ENCODE assay signal across 8 cellular contexts in genomic region chr9:105608685-105609598, GRCh38. TPM values are rescaled to one million over a fixed set of nuclear protein-coding genes. Genes with fewer than 3 reads are reported as not detected.
A peak's percentile ranks its signal among the peaks of the same experiment; 100 is the strongest.
DNase-seq lines count a peak whose midpoint lies in the region; ATAC-seq and TF ChIP-seq lines count a peak whose summit lies in the region.

No MANE protein-coding gene starts in this region.

- no peaks in the 10 kb centered on the region for H3K9me3 Mint-ChIP-seq in mesothelial cell of epicardium
- no peaks in the 10 kb centered on the region for H3K9me3 Mint-ChIP-seq in activated T-helper 17 cell treated with anti-CD3 and anti-CD28 coated beads, Interleukin-2, amount 50 U/mL, for 72 hours

- ATAC-seq in HG03571 (IDR thresholded peaks at IDR 0.05; ENCODE audit: unreplicated experiment) = peak; percentile 68
- ATAC-seq in activated T-helper 17 cell treated with anti-CD3 and anti-CD28 coated beads, Interleukin-2, amount 50 U/mL, for 72 hours (replicated peaks) = no peak

- no peak overlapping the region for H3K27ac Mint-ChIP-seq in mesothelial cell of epicardium
- H3K27ac Mint-ChIP-seq in activated T-helper 17 cell treated with anti-CD3 and anti-CD28 coated beads, Interleukin-2, amount 50 U/mL, for 72 hours = no peak overlapping the region

- no peaks in the 10 kb centered on the region for H3K4me1 Mint-ChIP-seq in mesothelial cell of epicardium
- no peaks in the 10 kb centered on the region for H3K4me1 Mint-ChIP-seq in activated T-helper 17 cell treated with anti-CD3 and anti-CD28 coated beads, Interleukin-2, amount 50 U/mL, for 72 hours

- no peak overlapping the region for H3K4me3 Mint-ChIP-seq in mesothelial cell of epicardium
- no peak overlapping the region for H3K4me3 Mint-ChIP-seq in activated T-helper 17 cell treated with anti-CD3 and anti-CD28 coated beads, Interleukin-2, amount 50 U/mL, for 72 hours

- peak; percentile 26 for DNase-seq in Caki2 (ENCODE audit: low read depth)
- DNase-seq in GM19240 (ENCODE audit: insufficient read length, low spot score) = peak; percentile 2
- DNase-seq in NCI-H774 (lab: John Stamatoyannopoulos, UW) = peak; percentile 39
- peak; percentile 74 for DNase-seq in choroid plexus epithelial cell (ENCODE audit: low read depth)
- DNase-seq in mesothelial cell of epicardium (ENCODE audit: low spot score in 2 of 2, unreplicated experiment in 2 of 2) = no peak
- no peak for DNase-seq in COLO668 (lab: John Stamatoyannopoulos, UW; ENCODE audit: unreplicated experiment)

- no peak overlapping the region for H3K4me3 ChIP-seq in choroid plexus epithelial cell (ENCODE audit: low read depth, low read length)

- TF ChIP-seq CTCF in choroid plexus epithelial cell (conservative IDR thresholded peaks at IDR 0.05; ENCODE audit: low read depth, low read length) = peak; percentile 45
- TF ChIP-seq CTCF in mesothelial cell of epicardium (IDR thresholded peaks at IDR 0.05; ENCODE audit: unreplicated experiment) = peak; percentile 66

- no peaks in the 10 kb centered on the region for H3K27me3 Mint-ChIP-seq in mesothelial cell of epicardium (ENCODE audit: low read depth)
- no peaks in the 10 kb centered on the region for H3K27me3 Mint-ChIP-seq in activated T-helper 17 cell treated with anti-CD3 and anti-CD28 coated beads, Interleukin-2, amount 50 U/mL, for 72 hours

- in situ Hi-C loops in Caki2 (cut with HindIII; ENCODE audit: low pct_unique_long_range_greater_than_20kb, low sequenced_read_pairs) = no loop called here

- peaks cover 12% of the 10 kb centered on the region for H3K36me3 Mint-ChIP-seq in mesothelial cell of epicardium
- H3K36me3 Mint-ChIP-seq in activated T-helper 17 cell treated with anti-CD3 and anti-CD28 coated beads, Interleukin-2, amount 50 U/mL, for 72 hours (ENCODE audit: low read depth) = peaks cover 25% of the 10 kb centered on the region

RNA-seq across cellular contexts. Expression of gene FKTN, which starts 51.0 kb away (rescaled TPM):
- 6.0 and 37.7 TPM in 2 replicates for total RNA-seq in Caki2 (2014; rRNA removed; shearing (Covaris generic); ENCODE audit: low replicate concordance)
- total RNA-seq in mesothelial cell of epicardium = 26.8 to 29.6 TPM (median 29.2 TPM) in 3 replicates
- 10 to 100 TPM in 1 of 2 donors, 1 to 10 TPM in 1; 5.5 to 12.2 TPM for total RNA-seq in activated T-helper 17 cell treated with anti-CD3 and anti-CD28 coated beads, Interleukin-2, amount 50 U/mL, for 72 hours

RNA-seq across cellular contexts. Expression of gene TAL2, which starts 53.3 kb away (rescaled TPM):
- not detected in 2 replicates for total RNA-seq in Caki2 (2014; rRNA removed; shearing (Covaris generic); ENCODE audit: low replicate concordance)
- total RNA-seq in mesothelial cell of epicardium = 0.47 to 0.99 TPM (median 0.84 TPM) in 3 replicates
- not detected for total RNA-seq in activated T-helper 17 cell treated with anti-CD3 and anti-CD28 coated beads, Interleukin-2, amount 50 U/mL, for 72 hours

Comparison
In these comparisons a context has a peak if more than half of its experiments do, and no peak if none do; other contexts are left out.
1. DNase-seq: peak in Caki2 (single experiment), GM19240 (single experiment), NCI-H774 (single experiment) and choroid plexus epithelial cell (single experiment); none in mesothelial cell of epicardium (0 of 2) and COLO668 (single experiment).